24 cellular contexts compared by ENCODE assay signal in genomic region chr12:107480836-107481608, GRCh38.
DNase-seq lines count a peak whose midpoint lies in the region; ATAC-seq and TF ChIP-seq lines count a peak whose summit lies in the region.
"Had no signal": no experiment of that assay in that cellular context is flagged by ENCODE, and none has a peak within 500 bp of the region (broad histone marks: within the 10 kb centered on the region; RNA-seq: fewer than 3 reads in every experiment).

No MANE protein-coding gene starts in this region.

- DNase-seq in stimulated activated naive CD8-positive, alpha-beta T cell treated with anti-CD3 and anti-CD28 coated beads, Interleukin-15, amount 100 ng/mL, for 72 hours = no peak
- DNase-seq in stimulated activated naive CD8-positive, alpha-beta T cell treated with anti-CD3 and anti-CD28 coated beads, Interleukin-15, Interleukin-2, amounts not matched to agents 100 U/mL and 50 U/mL, for 24 hours = no peak
- DNase-seq in NCI-H187 (lab: John Stamatoyannopoulos, UW) = peak; percentile 13 to 38
- no peak for DNase-seq in left lung
- no peak for DNase-seq in upper lobe of right lung
- DNase-seq in NCI-H748 (lab: John Stamatoyannopoulos, UW; ENCODE audit: unreplicated experiment) = no peak
- DNase-seq in GM23248 = no peak
- no peak for DNase-seq in spleen
- DNase-seq: CD4-positive, CD25-positive, alpha-beta regulatory T cell; COR-L47; DMS 273 treated with DMSO at 0.1 percent for 48 hours; EL; GF-D8; GOT3; HCEC 1CT; KG1; NCI-H1092 treated with DMSO at 0.1 percent for 48 hours; NCI-H2107; NCI-H226; NCI-H526 treated with DMSO at 0.1 percent for 48 hours; PC-9; RPMI8226; SHP77 treated with DMSO at 0.1 percent for 48 hours had no signal

- H3K27me3 ChIP-seq in left lung (no peaks in the 10 kb centered on the region), upper lobe of right lung (no peaks in the 10 kb centered on the region), GM23248 (replicated peaks; ENCODE audit: insufficient read depth) (no peaks in the 10 kb centered on the region), spleen (replicated peaks in 1 of 7) (no peaks in the 10 kb centered on the region)

- no peaks in the 10 kb centered on the region for H4K20me1 ChIP-seq in GM23248 (ENCODE audit: insufficient read depth)

- intact Hi-C loops in left lung (cut with DNase I) = no loop called here
- intact Hi-C loops in upper lobe of right lung (cut with DNase I) = no loop called here
- intact Hi-C loops in spleen (cut with DNase I; ENCODE audit: low total_unique reads) = no loop called here

- peaks cover 52% of the 10 kb centered on the region for H3K4me1 Mint-ChIP-seq in stimulated activated naive CD8-positive, alpha-beta T cell treated with anti-CD3 and anti-CD28 coated beads, Interleukin-15, amount 100 ng/mL, for 72 hours

- no peak for TF ChIP-seq POLR2A in spleen (IDR thresholded peaks at IDR 0.05)

- H3K36me3 ChIP-seq in left lung = no peaks in the 10 kb centered on the region
- H3K36me3 ChIP-seq in upper lobe of right lung = no peaks in the 10 kb centered on the region
- H3K36me3 ChIP-seq in GM23248 (ENCODE audit: low read depth) = no peaks in the 10 kb centered on the region
- H3K36me3 ChIP-seq in spleen = no peaks in the 10 kb centered on the region

- H3K9me3 ChIP-seq in left lung (no peaks in the 10 kb centered on the region), upper lobe of right lung (no peaks in the 10 kb centered on the region), GM23248 (ENCODE audit: low read depth) (no peaks in the 10 kb centered on the region), spleen (no peaks in the 10 kb centered on the region)

- peak overlapping the region in 1 of 2 donors; percentile 78 for H3K27ac Mint-ChIP-seq in stimulated activated naive CD8-positive, alpha-beta T cell treated with anti-CD3 and anti-CD28 coated beads, Interleukin-15, amount 100 ng/mL, for 72 hours
- H3K27ac Mint-ChIP-seq: CD4-positive, CD25-positive, alpha-beta regulatory T cell had no signal

- H2AFZ ChIP-seq in GM23248 = no peak overlapping the region
- H2AFZ ChIP-seq: PC-9 had no signal

- no peak overlapping the region for H3K4me3 Mint-ChIP-seq in stimulated activated naive CD8-positive, alpha-beta T cell treated with anti-CD3 and anti-CD28 coated beads, Interleukin-15, amount 100 ng/mL, for 72 hours
- H3K4me3 Mint-ChIP-seq: CD4-positive, CD25-positive, alpha-beta regulatory T cell had no signal

- no peak overlapping the region for H3K4me3 ChIP-seq in left lung
- no peak overlapping the region for H3K4me3 ChIP-seq in upper lobe of right lung
- H3K4me3 ChIP-seq in GM23248 = no peak overlapping the region
- no peak overlapping the region for H3K4me3 ChIP-seq in spleen
- H3K4me3 ChIP-seq: PC-9, SK-N-MC had no signal

- H3K4me2 ChIP-seq in GM23248 (ENCODE audit: unreplicated experiment) = no peak overlapping the region
- H3K4me2 ChIP-seq: PC-9 had no signal

- TF ChIP-seq CTCF in left lung (IDR thresholded peaks at IDR 0.05) = no peak
- no peak for TF ChIP-seq CTCF in upper lobe of right lung (IDR thresholded peaks at IDR 0.05)
- TF ChIP-seq CTCF in spleen (IDR thresholded peaks at IDR 0.05 in 8 of 11, conservative IDR thresholded peaks at IDR 0.05 in 3 of 11) = no peak

- in situ Hi-C loops in GM23248 (cut with MboI) = no loop called here

- H3F3A ChIP-seq in GM23248 (ENCODE audit: insufficient read depth) = no peaks in the 10 kb centered on the region

- no peaks in the 10 kb centered on the region for H3K27me3 Mint-ChIP-seq in stimulated activated naive CD8-positive, alpha-beta T cell treated with anti-CD3 and anti-CD28 coated beads, Interleukin-15, amount 100 ng/mL, for 72 hours
- H3K27me3 Mint-ChIP-seq: CD4-positive, CD25-positive, alpha-beta regulatory T cell had no signal

- H3K9me2 ChIP-seq in GM23248 (ENCODE audit: insufficient read depth) = no peaks in the 10 kb centered on the region

- H3K79me2 ChIP-seq in GM23248 (ENCODE audit: insufficient read depth) = no peaks in the 10 kb centered on the region

- 81 to 86% methylated on average over 4 of the region's 4 CpGs for WGBS in GM23248 (ENCODE audit: low coverage in 1 of 2, low lambda C conversion rate in 2 of 2, missing lambda C conversion rate in 2 of 2), 2 experiments
- WGBS in spleen, 5 donors = 74 to 78% (median 76%) methylated on average over 4 of the region's 4 CpGs

- H3K4me1 ChIP-seq in left lung = peaks cover 0 to 4% of the 10 kb centered on the region in 2 donors
- no peaks in the 10 kb centered on the region for H3K4me1 ChIP-seq in upper lobe of right lung
- no peaks in the 10 kb centered on the region for H3K4me1 ChIP-seq in GM23248 (ENCODE audit: insufficient read depth)
- H3K4me1 ChIP-seq in spleen = peaks cover 0 to 6% (median 1%) of the 10 kb centered on the region in 6 donors

- H3K27ac ChIP-seq in left lung = no peak overlapping the region
- no peak overlapping the region for H3K27ac ChIP-seq in upper lobe of right lung
- H3K27ac ChIP-seq in GM23248 = no peak overlapping the region
- no peak overlapping the region for H3K27ac ChIP-seq in spleen
- H3K27ac ChIP-seq: PC-9, SK-N-MC had no signal

- peak; percentile 29 for ATAC-seq in stimulated activated naive CD8-positive, alpha-beta T cell treated with anti-CD3 and anti-CD28 coated beads, Interleukin-15, amount 100 ng/mL, for 72 hours
- ATAC-seq in stimulated activated naive CD8-positive, alpha-beta T cell treated with anti-CD3 and anti-CD28 coated beads, Interleukin-15, Interleukin-2, amounts not matched to agents 100 U/mL and 50 U/mL, for 24 hours = no peak
- ATAC-seq in left lung = peak; percentile 74
- ATAC-seq in upper lobe of right lung = peak; percentile 36

- H3K9me3 Mint-ChIP-seq in stimulated activated naive CD8-positive, alpha-beta T cell treated with anti-CD3 and anti-CD28 coated beads, Interleukin-15, amount 100 ng/mL, for 72 hours = no peaks in the 10 kb centered on the region

- no peak overlapping the region for H3K9ac ChIP-seq in GM23248

Comparison
In these comparisons a context has a peak if more than half of its experiments do, and no peak if none do; other contexts are left out.
1. DNase-seq: peak in NCI-H187 (2 of 2); none in stimulated activated naive CD8-positive, alpha-beta T cell treated with anti-CD3 and anti-CD28 coated beads, Interleukin-15, amount 100 ng/mL, for 72 hours (0 of 2), stimulated activated naive CD8-positive, alpha-beta T cell treated with anti-CD3 and anti-CD28 coated beads, Interleukin-15, Interleukin-2, amounts not matched to agents 100 U/mL and 50 U/mL, for 24 hours (single experiment), left lung (0 of 2), upper lobe of right lung (single experiment), NCI-H748 (single experiment), GM23248 (single experiment) and spleen (single experiment).